ENCODE assay signal across 20 cellular contexts in the genomic region with DNA sequence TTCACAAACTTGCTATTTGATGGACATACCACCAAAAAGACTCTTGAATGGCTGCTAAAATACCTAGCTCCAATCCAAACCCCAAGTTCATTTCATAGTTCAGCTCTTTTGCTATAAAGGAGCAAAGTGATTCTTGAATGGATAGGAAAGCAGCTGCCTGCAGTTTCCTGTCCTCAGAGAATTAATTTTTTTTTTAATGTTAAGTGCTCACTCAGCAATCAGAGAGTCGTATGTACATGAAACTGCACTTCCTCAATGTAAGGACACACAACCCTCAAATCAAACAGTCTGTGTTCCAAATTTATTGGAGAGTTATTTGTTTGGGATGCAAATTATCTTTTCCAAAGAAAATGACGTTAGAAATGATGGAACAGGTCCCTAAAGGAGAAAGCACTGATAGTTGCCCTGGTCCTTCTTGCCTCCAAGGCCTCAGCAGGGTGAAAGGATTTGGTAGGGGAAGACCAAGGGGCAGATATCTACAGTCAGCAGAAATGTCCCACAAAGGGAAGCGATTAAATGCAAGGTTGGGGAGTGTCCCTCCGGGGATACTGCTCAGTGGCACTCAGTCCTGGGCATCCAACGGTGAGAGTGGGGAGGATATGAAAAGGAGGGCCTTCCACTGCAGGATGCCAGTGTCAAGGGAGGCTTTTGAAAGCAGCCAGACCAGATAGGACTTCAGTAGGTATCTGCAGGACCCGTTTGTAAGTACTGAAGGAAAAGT.
"Had no signal": no experiment of that assay in that cellular context is flagged by ENCODE, and none has a peak within 500 bp of the region (broad histone marks: within the 10 kb centered on the region; RNA-seq: fewer than 3 reads in every experiment).

No MANE protein-coding gene starts in this region.

- DNase-seq: activated CD4-positive, alpha-beta T cell treated with anti-CD3 and anti-CD28 coated beads for 1 hour; activated gamma-delta T cell treated with Interleukin-2 at 50 U/mL for 16 hours; activated T-cell treated with anti-CD3 and anti-CD28 coated beads for 4 hours; effector CD8-positive, alpha-beta T cell; heart right ventricle; immature natural killer cell; kidney glomerular epithelial cell; mesenchymal stem cell; naive thymus-derived CD8-positive, alpha-beta T cell; ovary; psoas muscle; right cardiac atrium; small intestine; stimulated activated CD4-positive, alpha-beta T cell treated with anti-CD3 and anti-CD28 coated beads, Interleukin-4, amount 100 ng/mL, for 1 hour; stomach; T-helper 2 cell; trophoblast cell had no signal

- ATAC-seq: gastroesophageal sphincter; heart right ventricle; naive thymus-derived CD8-positive, alpha-beta T cell; psoas muscle had no signal

- H3K4me1 ChIP-seq: esophagus muscularis mucosa, gastroesophageal sphincter, psoas muscle, stomach had no signal

- H3K9me3 ChIP-seq: ovary, psoas muscle, stomach had no signal

- H3K27me3 ChIP-seq: esophagus muscularis mucosa, gastroesophageal sphincter, heart right ventricle, ovary, stomach had no signal

- H3K27ac ChIP-seq: esophagus muscularis mucosa, gastroesophageal sphincter, ovary, psoas muscle, stomach, VCaP had no signal

- H3K4me3 ChIP-seq: esophagus muscularis mucosa, gastroesophageal sphincter, heart right ventricle, ovary, psoas muscle, stomach had no signal

- H3K36me3 ChIP-seq: esophagus muscularis mucosa, gastroesophageal sphincter, heart right ventricle, ovary, stomach had no signal
